In genomic region chr4:158964114-158964727, GRCh38 we compare ENCODE assay signal across 3 cellular contexts.
TF ChIP-seq lines count a peak whose summit lies in the region.

No MANE protein-coding gene starts in this region.

TF ChIP-seq in GM12891, 5 proteins besides CTCF, POLR2A, EP300 and RAD21:
- TF ChIP-seq POU2F2 (IDR thresholded peaks at IDR 0.05; ENCODE audit: low read depth, low read length) (no peak), SPI1 (IDR thresholded peaks at IDR 0.05; ENCODE audit: low read depth, low read length) (peak; percentile 31; the same call in 1 of the 2 replicates)

TF ChIP-seq in GM23338, 12 proteins besides CTCF, POLR2A, EP300 and RAD21:
- TF ChIP-seq STAT1 (IDR thresholded peaks at IDR 0.05; ENCODE audit: unreplicated experiment) (no peak), ZNF114 (CRISPR knock-in tag; IDR thresholded peaks at IDR 0.05) (0 out of 2 replicates have a peak, but pooled peaks have one; percentile 25)

TF ChIP-seq in H1, 55 proteins besides CTCF, POLR2A, EP300 and RAD21:
- TF ChIP-seq KDM1A (IDR thresholded peaks at IDR 0.05; ENCODE audit: borderline replicate concordance, low read length) (peak; percentile 24; the same call in 1 of the 2 replicates), CEBPB (IDR thresholded peaks at IDR 0.05; ENCODE audit: low read depth, low read length) (peak; percentile 45; the same call in 1 of the 2 replicates)
- TF ChIP-seq, protein P1, sequence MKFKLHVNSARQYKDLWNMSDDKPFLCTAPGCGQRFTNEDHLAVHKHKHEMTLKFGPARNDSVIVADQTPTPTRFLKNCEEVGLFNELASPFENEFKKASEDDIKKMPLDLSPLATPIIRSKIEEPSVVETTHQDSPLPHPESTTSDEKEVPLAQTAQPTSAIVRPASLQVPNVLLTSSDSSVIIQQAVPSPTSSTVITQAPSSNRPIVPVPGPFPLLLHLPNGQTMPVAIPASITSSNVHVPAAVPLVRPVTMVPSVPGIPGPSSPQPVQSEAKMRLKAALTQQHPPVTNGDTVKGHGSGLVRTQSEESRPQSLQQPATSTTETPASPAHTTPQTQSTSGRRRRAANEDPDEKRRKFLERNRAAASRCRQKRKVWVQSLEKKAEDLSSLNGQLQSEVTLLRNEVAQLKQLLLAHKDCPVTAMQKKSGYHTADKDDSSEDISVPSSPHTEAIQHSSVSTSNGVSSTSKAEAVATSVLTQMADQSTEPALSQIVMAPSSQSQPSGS (IDR thresholded peaks at IDR 0.05; ENCODE audit: low read length) = no peak
TF ChIP-seq in H1: peak in this region for 2.
